16 cellular contexts compared by ENCODE assay signal in the genomic region with DNA sequence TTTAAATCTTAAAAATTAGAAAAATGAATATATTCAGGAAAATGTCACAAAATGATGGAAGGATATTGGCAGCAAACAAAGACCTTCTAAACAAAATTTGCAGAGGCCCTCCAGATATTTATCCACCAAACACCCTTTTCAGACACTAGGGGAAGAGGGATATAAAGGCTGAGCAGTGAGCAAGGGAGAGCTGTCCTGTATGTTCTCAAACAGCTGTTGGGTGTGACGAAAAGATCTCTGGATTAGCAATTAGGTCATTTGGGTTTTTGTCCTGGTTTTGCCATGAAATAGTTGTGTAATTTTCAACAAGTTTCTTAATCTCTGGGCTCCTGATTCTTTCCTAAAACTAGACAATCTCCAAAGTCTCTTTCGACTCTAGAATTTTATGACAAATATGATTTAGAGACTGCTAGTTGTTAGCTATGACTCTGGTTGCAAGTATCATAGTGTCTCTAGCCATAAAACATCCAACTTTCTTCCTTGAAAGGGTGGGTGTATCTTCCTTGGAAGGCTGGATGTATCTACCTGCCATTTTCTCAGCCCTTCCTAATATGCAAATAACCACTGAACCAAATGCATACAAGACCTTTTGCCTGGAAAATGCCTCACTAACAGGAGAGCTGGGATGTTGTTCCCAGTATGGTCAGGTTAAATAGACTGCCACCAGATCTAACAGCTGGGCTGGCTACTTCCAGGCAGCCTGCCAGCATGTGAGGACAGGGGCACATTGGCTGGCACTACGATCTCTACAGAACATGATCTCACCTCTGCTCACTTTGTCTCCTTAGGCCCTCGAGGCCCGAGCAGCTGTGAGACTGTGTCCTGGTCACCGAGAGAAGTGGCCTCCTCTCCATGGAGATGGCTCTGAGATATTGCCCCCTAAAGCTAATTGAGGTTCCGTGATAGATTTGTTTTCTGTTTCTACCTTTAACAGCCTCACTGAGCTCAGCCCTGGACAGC.
DNase-seq lines count a peak whose midpoint lies in the region; ATAC-seq and TF ChIP-seq lines count a peak whose summit lies in the region.
"Had no signal": no experiment of that assay in that cellular context is flagged by ENCODE, and none has a peak within 500 bp of the region (broad histone marks: within the 10 kb centered on the region; RNA-seq: fewer than 3 reads in every experiment).

No MANE protein-coding gene starts in this region.

- no peak overlapping the region for H3K27ac Mint-ChIP-seq in endodermal cell
- no peak overlapping the region for H3K27ac Mint-ChIP-seq in CD8-positive, alpha-beta T cell
- H3K27ac Mint-ChIP-seq: dendritic cell treated with granulocyte-macrophage colony-stimulating factor and Interleukin-4, amounts not matched to agents 40 ng/mL and 50 ng/mL, for 4 days; H9; stimulated activated naive B cell treated with anti-CD40 and anti-IgM and Interleukin-4, amounts not matched to agents 10 μg/mL and 1 μg/mL and 100 μg/mL, for 72 hours had no signal

- H3K27ac ChIP-seq in endodermal cell (ENCODE audit: low read depth, low read length) (no peak overlapping the region), mesendoderm (ENCODE audit: low read depth, low read length) (no peak overlapping the region)
- no peak overlapping the region for H3K27ac ChIP-seq in CD8-positive, alpha-beta T cell (ENCODE audit: low read depth, low read length)
- H3K27ac ChIP-seq: HL-60 had no signal

- H3K4me3 ChIP-seq in AG10803 (ENCODE audit: low read length) (no peak overlapping the region), endodermal cell (ENCODE audit: low read length) (no peak overlapping the region), mesendoderm (ENCODE audit: low read length) (no peak overlapping the region)
- no peak overlapping the region for H3K4me3 ChIP-seq in CD8-positive, alpha-beta T cell (ENCODE audit: low read depth, low read length)

- H2BK15ac ChIP-seq in mesendoderm (replicated peaks; ENCODE audit: low read depth) = no peak overlapping the region

- no peak overlapping the region for H2AK5ac ChIP-seq in mesendoderm (ENCODE audit: low read length)

- no peaks in the 10 kb centered on the region for H3K36me3 ChIP-seq in endodermal cell (ENCODE audit: control insufficient read depth, insufficient read depth, low read length)
- no peaks in the 10 kb centered on the region for H3K36me3 ChIP-seq in mesendoderm (ENCODE audit: control insufficient read depth, insufficient read depth, low read length)
- H3K36me3 ChIP-seq in CD8-positive, alpha-beta T cell (ENCODE audit: insufficient read depth, low read length) = no peaks in the 10 kb centered on the region

- no peak overlapping the region for H3K9ac ChIP-seq in endodermal cell (ENCODE audit: extremely low read depth, low read length, poor library complexity, severe bottlenecking)
- H3K9ac ChIP-seq in mesendoderm (ENCODE audit: low read length) = no peak overlapping the region

- no peak overlapping the region for H2BK5ac ChIP-seq in mesendoderm (ENCODE audit: low read length)

- H3K27me3 Mint-ChIP-seq in endodermal cell (ENCODE audit: insufficient read depth) = peaks cover 4% of the 10 kb centered on the region
- H3K27me3 Mint-ChIP-seq in CD8-positive, alpha-beta T cell (ENCODE audit: low read depth) = peaks cover 6% of the 10 kb centered on the region
- H3K27me3 Mint-ChIP-seq: stimulated activated naive B cell treated with anti-CD40 and anti-IgM and Interleukin-4, amounts not matched to agents 10 μg/mL and 1 μg/mL and 100 μg/mL, for 72 hours had no signal

- H2BK120ac ChIP-seq in mesendoderm (ENCODE audit: low read depth, low read length) = no peak overlapping the region

- intact Hi-C loops in CD8-positive, alpha-beta T cell (cut with DNase I, micrococcal nuclease) = no loop called here

- no peaks in the 10 kb centered on the region for H3K4me1 Mint-ChIP-seq in endodermal cell
- no peaks in the 10 kb centered on the region for H3K4me1 Mint-ChIP-seq in CD8-positive, alpha-beta T cell (ENCODE audit: low read depth)
- H3K4me1 Mint-ChIP-seq: stimulated activated naive B cell treated with anti-CD40 and anti-IgM and Interleukin-4, amounts not matched to agents 10 μg/mL and 1 μg/mL and 100 μg/mL, for 72 hours had no signal

- no peak for ATAC-seq in CD8-positive, alpha-beta T cell
- ATAC-seq: stimulated activated naive B cell treated with anti-CD40 and anti-IgM and Interleukin-4, amounts not matched to agents 10 μg/mL and 1 μg/mL and 100 μg/mL, for 72 hours had no signal

- 85 to 93% methylated on average over 6 to 7 of the region's 7 CpGs for WGBS in endodermal cell (ENCODE audit: insufficient coverage in 1 of 2, insufficient read length in 1 of 2), 2 experiments
- no CpG with 5 or more reads among the region's 7 CpGs for WGBS in mesendoderm (ENCODE audit: extremely low coverage, insufficient coverage, low lambda C conversion rate)

- no peak overlapping the region for H3K4me2 ChIP-seq in mesendoderm (ENCODE audit: low read length)

- no peak overlapping the region for H3K56ac ChIP-seq in mesendoderm (ENCODE audit: low read length)

- H3K4me3 Mint-ChIP-seq in endodermal cell = no peak overlapping the region
- no peak overlapping the region for H3K4me3 Mint-ChIP-seq in CD8-positive, alpha-beta T cell
- H3K4me3 Mint-ChIP-seq: dendritic cell treated with granulocyte-macrophage colony-stimulating factor and Interleukin-4, amounts not matched to agents 40 ng/mL and 50 ng/mL, for 4 days; H9; stimulated activated naive B cell treated with anti-CD40 and anti-IgM and Interleukin-4, amounts not matched to agents 10 μg/mL and 1 μg/mL and 100 μg/mL, for 72 hours had no signal

- no peaks in the 10 kb centered on the region for H3K9me3 ChIP-seq in endodermal cell (ENCODE audit: control insufficient read depth, low read length)
- no peaks in the 10 kb centered on the region for H3K9me3 ChIP-seq in CD8-positive, alpha-beta T cell (ENCODE audit: low read length)

- CTCF ChIA-PET in CD8-positive, alpha-beta T cell (lab: Charles Lee) = interaction anchor here (1.4 kb wide), 1 partner anchor 10 kb away, joined by 3 read pairs; no protein-coding TSS in a partner anchor

- H3K36me3 Mint-ChIP-seq in endodermal cell (ENCODE audit: low read depth) = no peaks in the 10 kb centered on the region
- no peaks in the 10 kb centered on the region for H3K36me3 Mint-ChIP-seq in CD8-positive, alpha-beta T cell
- H3K36me3 Mint-ChIP-seq: stimulated activated naive B cell treated with anti-CD40 and anti-IgM and Interleukin-4, amounts not matched to agents 10 μg/mL and 1 μg/mL and 100 μg/mL, for 72 hours had no signal

- H4K8ac ChIP-seq in mesendoderm (ENCODE audit: low read depth, low read length) = no peak overlapping the region

- no peak overlapping the region for H4K5ac ChIP-seq in mesendoderm (ENCODE audit: low read length)

- no peaks in the 10 kb centered on the region for H3K27me3 ChIP-seq in endodermal cell (ENCODE audit: control insufficient read depth, insufficient read depth, low read length, poor library complexity, severe bottlenecking)
- no peaks in the 10 kb centered on the region for H3K27me3 ChIP-seq in mesendoderm (ENCODE audit: insufficient read depth, low read length, poor library complexity)
- no peaks in the 10 kb centered on the region for H3K27me3 ChIP-seq in CD8-positive, alpha-beta T cell (ENCODE audit: insufficient read depth, low read length)

- H3K18ac ChIP-seq in mesendoderm (ENCODE audit: low read length) = peak overlapping the region; percentile 45

- H3K79me2 ChIP-seq in mesendoderm (ENCODE audit: control insufficient read depth, insufficient read depth, low read length) = no peaks in the 10 kb centered on the region

- DNase-seq in AG10803 (ENCODE audit: low read depth) (peak; percentile 60), NCI-H1092 (lab: John Stamatoyannopoulos, UW) (peak; percentile 79), endodermal cell (no peak), mesendoderm (no peak), HuH-7 (ENCODE audit: low spot score) (no peak), EL (no peak), foreskin melanocyte (no peak)
- DNase-seq in CD8-positive, alpha-beta T cell = no peak
- DNase-seq: H9; islet precursor cell; NCI-H187 treated with DMSO at 0.1 percent for 48 hours; stimulated activated CD4-positive, alpha-beta T cell treated with anti-CD3 and anti-CD28 coated beads, Interleukin-4, amount 100 ng/mL, for 4 hours; stimulated activated naive B cell treated with anti-CD40 and anti-IgM and Interleukin-4, amounts not matched to agents 10 μg/mL and 1 μg/mL and 100 μg/mL, for 72 hours; T-helper 1 cell had no signal

- no peaks in the 10 kb centered on the region for H3K79me1 ChIP-seq in mesendoderm (ENCODE audit: low read length)

- no peak overlapping the region for H3K23ac ChIP-seq in mesendoderm (ENCODE audit: low read length)

- peak; percentile 25 for TF ChIP-seq CTCF in AG10803 (conservative IDR thresholded peaks at IDR 0.05; ENCODE audit: low read length)
- peak; percentile 38 for TF ChIP-seq CTCF in endodermal cell (conservative IDR thresholded peaks at IDR 0.05)
- TF ChIP-seq CTCF in CD8-positive, alpha-beta T cell (IDR thresholded peaks at IDR 0.05) = no peak

- H3K4me1 ChIP-seq in endodermal cell (ENCODE audit: control insufficient read depth, insufficient read depth, low read length) (no peaks in the 10 kb centered on the region), mesendoderm (ENCODE audit: control insufficient read depth, low read depth, low read length) (no peaks in the 10 kb centered on the region)
- H3K4me1 ChIP-seq in CD8-positive, alpha-beta T cell (ENCODE audit: insufficient read depth, low read length) = no peaks in the 10 kb centered on the region

- no peaks in the 10 kb centered on the region for H3K9me3 Mint-ChIP-seq in endodermal cell
- H3K9me3 Mint-ChIP-seq in CD8-positive, alpha-beta T cell = no peaks in the 10 kb centered on the region
- H3K9me3 Mint-ChIP-seq: dendritic cell treated with granulocyte-macrophage colony-stimulating factor and Interleukin-4, amounts not matched to agents 40 ng/mL and 50 ng/mL, for 4 days; H9; stimulated activated naive B cell treated with anti-CD40 and anti-IgM and Interleukin-4, amounts not matched to agents 10 μg/mL and 1 μg/mL and 100 μg/mL, for 72 hours had no signal

- POLR2A ChIA-PET in CD8-positive, alpha-beta T cell (lab: Charles Lee) = no interaction called here

- H3K4ac ChIP-seq in mesendoderm (ENCODE audit: low read depth, low read length) = no peak overlapping the region

Comparison
In these comparisons a context has a peak if more than half of its experiments do, and no peak if none do; other contexts are left out.
1. DNase-seq: peak in AG10803 (single experiment) and NCI-H1092 (single experiment); none in endodermal cell (single experiment), mesendoderm (single experiment), HuH-7 (single experiment), EL (single experiment), foreskin melanocyte (single experiment) and CD8-positive, alpha-beta T cell (0 of 7).